Comparison of ENCODE assay signal across 11 cellular contexts in the genomic region with DNA sequence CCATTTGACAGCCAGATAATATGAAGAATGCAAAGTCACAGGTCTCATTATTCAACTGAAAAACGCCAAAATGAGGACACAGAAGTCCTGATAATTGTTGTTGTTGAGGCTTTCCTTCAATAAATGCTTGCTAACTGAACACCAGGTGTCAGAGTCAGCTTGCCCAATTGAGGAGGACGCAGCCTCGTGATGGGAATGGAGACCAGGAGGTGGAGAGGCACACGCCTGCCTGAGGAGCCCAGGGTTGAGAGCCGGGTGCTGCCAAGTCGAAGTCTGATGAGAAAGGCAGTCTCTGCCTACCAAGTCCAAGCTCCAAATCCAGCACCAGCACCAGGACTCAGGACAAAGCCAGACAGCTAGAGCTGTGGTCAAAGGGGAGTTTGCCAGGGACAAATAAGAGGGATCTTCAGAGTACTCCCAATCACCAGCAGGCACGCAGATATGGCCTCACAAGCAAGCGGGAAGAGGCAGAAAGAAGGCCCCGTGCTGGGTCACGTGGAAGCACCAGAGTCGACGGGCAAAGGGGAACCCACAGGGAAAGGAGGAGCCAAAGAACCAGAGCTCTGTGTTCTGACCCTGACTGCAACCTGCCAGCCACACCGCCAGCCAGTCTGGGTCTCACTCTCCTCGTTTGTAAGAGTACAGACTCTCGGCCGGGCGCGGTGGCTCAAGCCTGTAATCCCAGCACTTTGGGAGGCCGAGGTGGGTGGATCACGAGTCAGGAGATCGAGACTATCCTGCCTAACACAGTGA. TPM values are rescaled to one million over a fixed set of nuclear protein-coding genes. Genes with fewer than 3 reads are reported as not detected.
DNase-seq lines count a peak whose midpoint lies in the region; ATAC-seq and TF ChIP-seq lines count a peak whose summit lies in the region.
"Had no signal": no experiment of that assay in that cellular context is flagged by ENCODE, and none has a peak within 500 bp of the region (broad histone marks: within the 10 kb centered on the region; RNA-seq: fewer than 3 reads in every experiment).

No MANE protein-coding gene starts in this region.

- no peak for DNase-seq in activated naive CD4-positive, alpha-beta T cell (lab: John Stamatoyannopoulos, UW)
- DNase-seq in Peyer's patch = peak in 2 of 3 donors; percentile 65 to 75
- peak; percentile 18 to 19 for DNase-seq in hippocampal formation (lab: John Stamatoyannopoulos, UW)
- no peak for DNase-seq in upper lobe of right lung
- no peak for DNase-seq in CD1c-positive myeloid dendritic cell (ENCODE audit: extremely low spot score)
- DNase-seq: NCI-H2171; stimulated activated CD8-positive, alpha-beta memory T cell treated with anti-CD3 and anti-CD28 coated beads, Interleukin-4, amount 100 ng/mL, for 48 hours had no signal

- no peaks in the 10 kb centered on the region for H3K9me3 Mint-ChIP-seq in activated naive CD4-positive, alpha-beta T cell treated with anti-CD3 and anti-CD28 coated beads, Interleukin-2, amount 50 U/mL, for 24 hours

- H3K4me1 ChIP-seq in Peyer's patch (peaks cover 0 to 19% (median 3%) of the 10 kb centered on the region in 4 donors), upper lobe of right lung (no peaks in the 10 kb centered on the region)

- H3K27me3 Mint-ChIP-seq in activated naive CD4-positive, alpha-beta T cell treated with anti-CD3 and anti-CD28 coated beads, Interleukin-2, amount 50 U/mL, for 24 hours = no peaks in the 10 kb centered on the region

- ATAC-seq in upper lobe of right lung = peak; percentile 73
- no peak for ATAC-seq in HG02938 (IDR thresholded peaks at IDR 0.05; ENCODE audit: unreplicated experiment)
- no peak for ATAC-seq in GM21528 (IDR thresholded peaks at IDR 0.05; ENCODE audit: low FRiP score, unreplicated experiment)

- H3K4me3 Mint-ChIP-seq in activated naive CD4-positive, alpha-beta T cell treated with anti-CD3 and anti-CD28 coated beads, Interleukin-2, amount 50 U/mL, for 24 hours = no peak overlapping the region

- peak overlapping the region; percentile 87 for H3K27ac Mint-ChIP-seq in activated naive CD4-positive, alpha-beta T cell treated with anti-CD3 and anti-CD28 coated beads, Interleukin-2, amount 50 U/mL, for 24 hours

- no peaks in the 10 kb centered on the region for H3K36me3 Mint-ChIP-seq in activated naive CD4-positive, alpha-beta T cell treated with anti-CD3 and anti-CD28 coated beads, Interleukin-2, amount 50 U/mL, for 24 hours

- H3K9me3 ChIP-seq in Peyer's patch (no peaks in the 10 kb centered on the region), upper lobe of right lung (no peaks in the 10 kb centered on the region)
- H3K9me3 ChIP-seq: prostate gland had no signal

- peaks cover 52% of the 10 kb centered on the region for H3K4me1 Mint-ChIP-seq in activated naive CD4-positive, alpha-beta T cell treated with anti-CD3 and anti-CD28 coated beads, Interleukin-2, amount 50 U/mL, for 24 hours

- H3K4me3 ChIP-seq in Peyer's patch = no peak overlapping the region
- no peak overlapping the region for H3K4me3 ChIP-seq in upper lobe of right lung
- H3K4me3 ChIP-seq: prostate gland had no signal

- H3K27ac ChIP-seq in Peyer's patch (peak overlapping the region in 2 of 4 donors; percentile 24 to 68), upper lobe of right lung (no peak overlapping the region)
- H3K27ac ChIP-seq: prostate gland had no signal

- H3K36me3 ChIP-seq in Peyer's patch (peaks cover 0 to 3% (median 0%) of the 10 kb centered on the region in 3 donors), upper lobe of right lung (no peaks in the 10 kb centered on the region)
- H3K36me3 ChIP-seq: prostate gland had no signal

- H3K27me3 ChIP-seq in Peyer's patch = no peaks in the 10 kb centered on the region
- no peaks in the 10 kb centered on the region for H3K27me3 ChIP-seq in upper lobe of right lung

- no peak for TF ChIP-seq POLR2A in Peyer's patch (IDR thresholded peaks at IDR 0.05)

- intact Hi-C loops in upper lobe of right lung (cut with DNase I) = no loop called here

- peak in 1 of 6 experiments; percentile 6 for TF ChIP-seq CTCF in Peyer's patch (IDR thresholded peaks at IDR 0.05)
- no peak for TF ChIP-seq CTCF in upper lobe of right lung (IDR thresholded peaks at IDR 0.05)

RNA-seq across cellular contexts. Expression of gene VOPP1, which starts 47.6 kb away (rescaled TPM):
- 10 to 100 TPM; 63.9 to 79.2 (median 72.4) TPM for total RNA-seq in Peyer's patch
- 53.7 TPM for total RNA-seq in upper lobe of right lung

Comparison
In these comparisons a context has a peak if more than half of its experiments do, and no peak if none do; other contexts are left out.
1. DNase-seq: peak in Peyer's patch (2 of 3) and hippocampal formation (2 of 2); none in activated naive CD4-positive, alpha-beta T cell (0 of 4), upper lobe of right lung (single experiment) and CD1c-positive myeloid dendritic cell (single experiment).